In the genomic region with DNA sequence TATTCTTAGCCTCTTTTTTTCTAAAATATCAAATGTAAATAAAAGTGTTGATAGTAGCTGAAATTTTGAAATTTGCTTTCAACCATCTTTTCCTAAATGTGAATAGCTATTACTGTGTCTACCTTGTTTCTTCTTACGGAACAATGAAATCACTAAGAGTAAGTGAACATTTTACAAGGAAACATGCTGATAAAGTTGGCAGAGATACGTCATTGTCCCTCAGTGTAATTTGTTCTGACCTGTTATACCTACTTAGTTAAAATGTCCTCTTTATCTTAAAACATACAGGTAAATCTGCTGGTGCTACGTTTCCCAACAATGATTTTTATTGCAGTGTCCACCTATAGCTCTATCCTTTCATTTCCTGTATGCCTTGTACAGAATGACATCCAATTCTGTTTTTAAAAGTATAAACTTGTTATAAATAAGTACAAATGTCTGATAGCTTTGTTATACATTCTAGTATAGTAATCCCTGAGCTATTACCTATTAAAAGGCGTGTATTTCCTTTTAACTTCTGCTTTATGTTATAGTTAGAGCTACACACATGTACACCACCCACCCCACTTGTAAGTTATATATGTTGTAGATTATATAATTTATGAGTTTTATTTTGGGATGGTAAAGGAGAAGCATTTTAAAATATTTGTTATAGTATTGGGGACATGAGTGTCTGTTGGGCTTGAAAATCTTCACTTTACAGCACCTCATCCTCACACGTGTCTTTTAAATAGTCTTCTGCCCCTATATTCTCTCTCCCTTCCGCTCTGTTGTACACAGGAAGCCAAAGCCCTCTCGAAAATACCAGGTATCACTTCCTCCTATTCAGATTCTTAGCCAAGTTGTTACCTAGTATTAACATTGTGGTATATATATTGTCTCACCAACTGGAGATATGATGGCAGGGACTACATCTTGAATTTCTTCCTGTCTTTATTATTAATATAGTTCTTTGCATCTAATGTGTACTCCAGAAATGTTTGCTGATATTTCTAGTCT, we compare ENCODE assay signal across 13 cellular contexts. TPM values are rescaled to one million over a fixed set of nuclear protein-coding genes. Genes with fewer than 3 reads are reported as not detected.
DNase-seq lines count a peak whose midpoint lies in the region; ATAC-seq and TF ChIP-seq lines count a peak whose summit lies in the region.
"Had no signal": no experiment of that assay in that cellular context is flagged by ENCODE, and none has a peak within 500 bp of the region (broad histone marks: within the 10 kb centered on the region; RNA-seq: fewer than 3 reads in every experiment).

No MANE protein-coding gene starts in this region.

- no peak for TF ChIP-seq CTCF in sigmoid colon (IDR thresholded peaks at IDR 0.05)

- peaks cover 0 to 83% (median 72%) of the 10 kb centered on the region in 4 donors for H3K4me1 ChIP-seq in sigmoid colon

- ATAC-seq in HG02610 (IDR thresholded peaks at IDR 0.05; ENCODE audit: unreplicated experiment) (peak; percentile 97), HG03520 (IDR thresholded peaks at IDR 0.05; ENCODE audit: unreplicated experiment) (peak; percentile 99)
- ATAC-seq: heart right ventricle; natural killer cell treated with Interleukin-12 subunit alpha and Interleukin-12 subunit beta and Interleukin-15 and Interleukin-18, amount 100 ng/mL, for 72 hours had no signal

- peak overlapping the region in 3 of 4 donors; percentile 12 to 72 (median 34) for H3K27ac ChIP-seq in sigmoid colon
- H3K27ac ChIP-seq: 22Rv1 had no signal

- H3K4me3 ChIP-seq in sigmoid colon, result no peak overlapping the region
- H3K4me3 ChIP-seq: heart right ventricle had no signal

- intact Hi-C loops in sigmoid colon (cut with DNase I), result no loop called here

- DNase-seq in DMS153 (lab: John Stamatoyannopoulos, UW) (peak; percentile 28), DMS153 treated with DMSO at 0.1 percent for 48 hours (lab: John Stamatoyannopoulos, UW; ENCODE audit: unreplicated experiment) (no peak), sigmoid colon (no peak), NCI-H2171 treated with DMSO at 0.1 percent for 48 hours (lab: John Stamatoyannopoulos, UW) (no peak), NCI-H345 treated with DMSO at 0.1 percent for 48 hours (lab: John Stamatoyannopoulos, UW; ENCODE audit: unreplicated experiment) (no peak), inferior parietal cortex (ENCODE audit: extremely low spot score) (no peak)
- DNase-seq: activated CD8-positive, alpha-beta memory T cell treated with anti-CD3 and anti-CD28 coated beads, Interleukin-2, amount 50 U/mL, for 48 hours; central memory CD4-positive, alpha-beta T cell; heart right ventricle had no signal

- no peaks in the 10 kb centered on the region for H3K36me3 ChIP-seq in sigmoid colon
- H3K36me3 ChIP-seq: heart right ventricle had no signal

- TF ChIP-seq POLR2A in sigmoid colon (IDR thresholded peaks at IDR 0.05), result no peak

- H3K9me3 ChIP-seq in sigmoid colon, result no peaks in the 10 kb centered on the region
- H3K9me3 ChIP-seq: heart right ventricle had no signal

- TF ChIP-seq EP300 in sigmoid colon (IDR thresholded peaks at IDR 0.05), result no peak

- H3K27me3 ChIP-seq in sigmoid colon, result no peaks in the 10 kb centered on the region
- H3K27me3 ChIP-seq: heart right ventricle had no signal

- WGBS in sigmoid colon, 2 donors, result 70 to 77% methylated on average over 7 of the region's 7 CpGs

RNA-seq across cellular contexts. Expression of a gene that starts 25.2 kb away (rescaled TPM):
- total RNA-seq in sigmoid colon, result 100 to 1,000 TPM; 269 to 542 (median 281) TPM
- polyA plus RNA-seq in sigmoid colon, result 10 to 100 TPM in 2 of 3 donors, 1 to 10 TPM in 1; 3.5 to 28.9 (median 18.0) TPM
